Comparison of ENCODE assay signal across 13 cellular contexts in the genomic region with DNA sequence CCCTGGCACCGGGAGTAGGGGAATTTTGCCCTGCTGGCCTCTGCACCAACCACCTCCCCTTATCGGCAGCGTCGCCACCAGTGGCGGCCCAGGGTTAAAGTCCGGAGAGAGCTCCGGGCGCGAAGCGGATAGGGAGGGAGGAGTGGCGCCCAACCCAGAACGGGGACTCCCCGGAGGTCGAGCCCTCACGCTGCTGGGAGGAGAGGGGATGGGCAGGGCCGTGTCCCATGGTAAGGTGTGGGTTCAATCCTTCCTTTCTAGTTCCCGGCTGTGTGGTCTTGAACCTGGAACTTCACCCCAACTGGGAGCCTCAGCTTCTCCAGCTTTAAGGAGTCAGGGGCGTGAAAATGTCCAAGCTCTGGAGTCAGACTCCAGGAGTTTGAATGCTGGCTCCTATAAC. TPM values are rescaled to one million over a fixed set of nuclear protein-coding genes. Genes with fewer than 3 reads are reported as not detected.
DNase-seq lines count a peak whose midpoint lies in the region; ATAC-seq and TF ChIP-seq lines count a peak whose summit lies in the region.
"Had no signal": no experiment of that assay in that cellular context is flagged by ENCODE, and none has a peak within 500 bp of the region (broad histone marks: within the 10 kb centered on the region; RNA-seq: fewer than 3 reads in every experiment).

No MANE protein-coding gene starts in this region.

- no peak for TF ChIP-seq CTCF in spleen (IDR thresholded peaks at IDR 0.05 in 8 of 11, conservative IDR thresholded peaks at IDR 0.05 in 3 of 11)
- TF ChIP-seq CTCF in progenitor cell of endocrine pancreas (IDR thresholded peaks at IDR 0.05; ENCODE audit: unreplicated experiment) = no peak

- no peaks in the 10 kb centered on the region for H3K9me3 Mint-ChIP-seq in progenitor cell of endocrine pancreas (ENCODE audit: low read depth)
- no peaks in the 10 kb centered on the region for H3K9me3 Mint-ChIP-seq in naive thymus-derived CD4-positive, alpha-beta T cell

- H3K27me3 ChIP-seq in spleen (replicated peaks in 1 of 7) = no peaks in the 10 kb centered on the region
- H3K27me3 ChIP-seq in naive thymus-derived CD4-positive, alpha-beta T cell (ENCODE audit: control insufficient read depth in 2 of 2, insufficient read depth in 2 of 2, low read length in 2 of 2) = no peaks in the 10 kb centered on the region

- no peak for ATAC-seq in naive thymus-derived CD4-positive, alpha-beta T cell

- POLR2A ChIA-PET in naive thymus-derived CD4-positive, alpha-beta T cell (lab: Charles Lee) = interaction anchor here (0.6 to 2.7 kb wide), 3 partner anchors 12 to 45 kb away, joined by 3 to 23 read pairs (median 4); no protein-coding TSS in a partner anchor

- no peaks in the 10 kb centered on the region for H3K36me3 ChIP-seq in spleen
- H3K36me3 ChIP-seq in naive thymus-derived CD4-positive, alpha-beta T cell (ENCODE audit: control insufficient read depth in 2 of 3, insufficient read depth in 3 of 3, low read length in 3 of 3) = no peaks in the 10 kb centered on the region

- intact Hi-C loops in spleen (cut with DNase I; ENCODE audit: low total_unique reads) = loop anchor here (2.0 kb wide), 1 partner anchor 46 kb away; no protein-coding TSS in a partner anchor
- intact Hi-C loops in naive thymus-derived CD4-positive, alpha-beta T cell (cut with micrococcal nuclease) = no loop called here

- CTCF ChIA-PET in naive thymus-derived CD4-positive, alpha-beta T cell (lab: Charles Lee) = interaction anchor here (0.8 to 13.1 kb wide), 8 partner anchors 30 to 71 kb away, joined by 3 to 295 read pairs (median 8); no protein-coding TSS in a partner anchor

- peaks cover 4% of the 10 kb centered on the region for H3K4me1 Mint-ChIP-seq in progenitor cell of endocrine pancreas (ENCODE audit: low read depth)
- peaks cover 8 to 63% (median 24%) of the 10 kb centered on the region in 7 donors for H3K4me1 Mint-ChIP-seq in naive thymus-derived CD4-positive, alpha-beta T cell

- H3K27ac Mint-ChIP-seq in progenitor cell of endocrine pancreas = no peak overlapping the region
- peak overlapping the region in 1 of 9 donors; percentile 43 for H3K27ac Mint-ChIP-seq in naive thymus-derived CD4-positive, alpha-beta T cell
- H3K27ac Mint-ChIP-seq: activated naive CD8-positive, alpha-beta T cell had no signal

- no peaks in the 10 kb centered on the region for H3K36me3 Mint-ChIP-seq in progenitor cell of endocrine pancreas (ENCODE audit: insufficient read depth)
- H3K36me3 Mint-ChIP-seq in naive thymus-derived CD4-positive, alpha-beta T cell = no peaks in the 10 kb centered on the region
- H3K36me3 Mint-ChIP-seq: activated naive CD8-positive, alpha-beta T cell; naive B cell had no signal

- no peak for TF ChIP-seq POLR2A in spleen (IDR thresholded peaks at IDR 0.05)

- DNase-seq in HK-2 (ENCODE audit: unreplicated experiment) (peak; percentile 51), UCSD-AML1 (lab: John Stamatoyannopoulos, UW; ENCODE audit: unreplicated experiment) (peak; percentile 25), kidney tubule cell (ENCODE audit: low spot score) (peak; percentile 55), spleen (peak; percentile 81), progenitor cell of endocrine pancreas (ENCODE audit: low spot score, unreplicated experiment) (no peak), DMS 273 treated with DMSO at 0.1 percent for 48 hours (lab: John Stamatoyannopoulos, UW) (no peak)
- DNase-seq in naive thymus-derived CD4-positive, alpha-beta T cell = no peak
- DNase-seq: activated CD4-positive, alpha-beta T cell treated with anti-CD3 and anti-CD28 coated beads, Interleukin-2, amount 50 U/mL, for 48 hours; naive B cell had no signal

- peak overlapping the region in 6 of 8 donors; percentile 15 to 77 (median 60) for H3K27ac ChIP-seq in spleen
- H3K27ac ChIP-seq in naive thymus-derived CD4-positive, alpha-beta T cell (ENCODE audit: low read depth, low read length) = no peak overlapping the region

- no peak overlapping the region for H3K4me3 Mint-ChIP-seq in progenitor cell of endocrine pancreas (ENCODE audit: low read depth)
- H3K4me3 Mint-ChIP-seq in naive thymus-derived CD4-positive, alpha-beta T cell = peak overlapping the region in 1 of 10 donors; percentile 33
- H3K4me3 Mint-ChIP-seq: activated naive CD8-positive, alpha-beta T cell had no signal

- H3K27me3 Mint-ChIP-seq in progenitor cell of endocrine pancreas = no peaks in the 10 kb centered on the region
- peaks cover 0 to 4% (median 0%) of the 10 kb centered on the region in 5 donors for H3K27me3 Mint-ChIP-seq in naive thymus-derived CD4-positive, alpha-beta T cell
- H3K27me3 Mint-ChIP-seq: activated naive CD8-positive, alpha-beta T cell had no signal

- WGBS in spleen, 5 donors = 19 to 57% (median 31%) methylated on average over 8 to 18 of the region's 18 CpGs

- peak overlapping the region in 1 of 8 donors; percentile 13 for H3K4me3 ChIP-seq in spleen
- no peak overlapping the region for H3K4me3 ChIP-seq in naive thymus-derived CD4-positive, alpha-beta T cell (ENCODE audit: low read length)
- H3K4me3 ChIP-seq: smooth muscle cell had no signal

- H3K4me1 ChIP-seq in spleen = peaks cover 34 to 91% (median 64%) of the 10 kb centered on the region in 6 donors
- peaks cover 0 to 10% of the 10 kb centered on the region in 2 donors for H3K4me1 ChIP-seq in naive thymus-derived CD4-positive, alpha-beta T cell (ENCODE audit: control insufficient read depth in 2 of 2, insufficient read depth in 2 of 2, low read length in 2 of 2)

- H3K9me3 ChIP-seq in spleen = no peaks in the 10 kb centered on the region
- H3K9me3 ChIP-seq in naive thymus-derived CD4-positive, alpha-beta T cell (ENCODE audit: control insufficient read depth in 2 of 3, low read length in 3 of 3) = no peaks in the 10 kb centered on the region

RNA-seq across cellular contexts. Expression of gene BCL3, which starts 23.3 kb away (rescaled TPM):
- total RNA-seq in spleen (100 to 1,000 TPM in 4 of 7 donors, 10 to 100 TPM in 3; 64.3 to 229 (median 145) TPM), progenitor cell of endocrine pancreas (2.9 and 3.8 TPM in 2 replicates)
- 10 to 100 TPM; 26.5 to 56.7 (median 37.7) TPM for polyA plus RNA-seq in spleen
- 100 to 1,000 TPM in 1 of 5 experiments, 10 to 100 TPM in 4; 10.2 to 107 (median 94.2) TPM for total RNA-seq in naive thymus-derived CD4-positive, alpha-beta T cell
- polyA plus RNA-seq in naive thymus-derived CD4-positive, alpha-beta T cell = 1 to 10 TPM; 3.3 to 8.9 TPM

RNA-seq across cellular contexts. Expression of gene CEACAM16, which starts 26.3 kb away (rescaled TPM):
- total RNA-seq in spleen (not detected), progenitor cell of endocrine pancreas (not detected in 2 replicates)
- not detected for polyA plus RNA-seq in spleen
- total RNA-seq in naive thymus-derived CD4-positive, alpha-beta T cell = not detected
- not detected for polyA plus RNA-seq in naive thymus-derived CD4-positive, alpha-beta T cell
- total RNA-seq: NCI-H460, smooth muscle cell had no signal
- polyA plus RNA-seq: smooth muscle cell had no signal

RNA-seq across cellular contexts. Expression of gene CBLC, which starts 52.4 kb away (rescaled TPM):
- total RNA-seq in spleen = not detected
- polyA plus RNA-seq in spleen = not detected
- 15.4 and 16.2 TPM in 2 replicates for total RNA-seq in progenitor cell of endocrine pancreas
- not detected for total RNA-seq in naive thymus-derived CD4-positive, alpha-beta T cell
- not detected for polyA plus RNA-seq in naive thymus-derived CD4-positive, alpha-beta T cell
- total RNA-seq: dermis blood vessel endothelial cell, NCI-H460 had no signal

RNA-seq across cellular contexts. Expression of gene CEACAM19, which starts 54.0 kb away (rescaled TPM):
- total RNA-seq in spleen (1 to 10 TPM; 2.3 to 6.8 (median 4.3) TPM), progenitor cell of endocrine pancreas (25.8 and 29.8 TPM in 2 replicates)
- polyA plus RNA-seq in spleen = 1 to 10 TPM; 1.0 to 3.9 (median 3.5) TPM
- total RNA-seq in naive thymus-derived CD4-positive, alpha-beta T cell = 1 to 10 TPM in 4 of 5 experiments, under 1 TPM in 1; 0.63 to 3.4 (median 2.1) TPM
- not detected for polyA plus RNA-seq in naive thymus-derived CD4-positive, alpha-beta T cell

Comparison
In these comparisons a context has a peak if more than half of its experiments do, and no peak if none do; other contexts are left out.
1. DNase-seq: peak in HK-2 (single experiment), UCSD-AML1 (single experiment), kidney tubule cell (single experiment) and spleen (single experiment); none in progenitor cell of endocrine pancreas (single experiment), naive thymus-derived CD4-positive, alpha-beta T cell (0 of 9) and DMS 273 treated with DMSO at 0.1 percent for 48 hours (single experiment).
2. RNA of gene CBLC, which starts 52.4 kb away (total RNA-seq): 15.4 to 16.2 TPM in progenitor cell of endocrine pancreas; not detected in spleen and not detected in naive thymus-derived CD4-positive, alpha-beta T cell; every median in the first group is over 10 times any median in the second.